ENCODE assay signal across 8 cellular contexts in the genomic region with DNA sequence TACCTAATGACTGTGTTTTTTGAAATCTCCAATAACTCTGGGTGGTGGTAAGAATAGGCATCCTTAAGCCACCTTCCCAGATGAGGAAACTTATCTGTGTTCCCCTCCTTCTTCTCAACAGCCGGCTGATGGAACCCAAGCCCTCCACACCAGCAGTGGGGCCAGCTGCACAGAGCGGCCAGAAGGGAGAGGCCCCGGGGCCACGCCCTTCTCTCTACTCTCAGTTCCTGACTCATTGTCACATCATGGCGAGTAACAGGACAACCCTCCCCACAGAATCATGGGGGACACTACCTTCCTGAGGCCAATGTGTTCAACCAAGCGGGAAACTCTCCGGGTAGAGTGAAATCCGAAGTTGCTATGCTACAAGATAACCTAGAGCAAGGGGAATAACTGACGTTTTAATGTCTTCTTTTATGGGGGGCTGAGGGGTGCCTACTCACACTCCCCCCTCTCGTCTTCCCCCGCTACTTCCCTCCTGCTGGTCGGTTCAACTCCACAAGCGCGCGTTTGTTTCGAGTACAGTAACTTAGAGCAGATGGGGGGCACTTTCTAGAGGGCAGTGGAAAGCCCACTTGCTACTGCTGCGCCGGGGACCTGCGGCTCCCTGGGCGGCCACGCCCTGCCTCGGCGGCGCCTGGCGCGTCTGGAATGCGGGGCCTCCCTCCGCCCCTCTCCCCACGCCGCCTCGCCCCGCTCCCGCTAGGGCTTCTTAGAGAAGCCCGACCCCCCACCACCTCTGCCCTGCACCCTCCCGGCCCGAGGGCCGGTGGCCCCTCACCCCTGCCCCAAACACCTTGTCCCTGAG. TPM values are rescaled to one million over a fixed set of nuclear protein-coding genes. Genes with fewer than 3 reads are reported as not detected.
DNase-seq lines count a peak whose midpoint lies in the region; ATAC-seq and TF ChIP-seq lines count a peak whose summit lies in the region.

No MANE protein-coding gene starts in this region.

- H3K36me3 ChIP-seq in SJSA1 = peaks cover 53% of the 10 kb centered on the region
- H3K36me3 ChIP-seq in gastrocnemius medialis = peaks cover 0 to 11% of the 10 kb centered on the region in 2 donors

- 1% methylated on average over 37 of the region's 37 CpGs for whole genome bisulfite sequencing in right cardiac atrium

- H3K4me3 Mint-ChIP-seq in activated naive CD8-positive, alpha-beta T cell treated with anti-CD3 and anti-CD28 coated beads, Interleukin-2, amount 10 ng/mL, durations not matched to agents 7 days and 5 days = peak overlapping the region; percentile 97

- H3K27me3 ChIP-seq in SJSA1 (replicated peaks) (no peaks in the 10 kb centered on the region), right cardiac atrium (ENCODE audit: control insufficient read depth, insufficient read depth) (no peaks in the 10 kb centered on the region), gastrocnemius medialis (no peaks in the 10 kb centered on the region)

- H3K27ac ChIP-seq in SJSA1 (peak overlapping the region; percentile 99), right cardiac atrium (ENCODE audit: low read length) (peak overlapping the region; percentile 96), gastrocnemius medialis (peak overlapping the region; percentile 94 to 99 (median 98))

- peaks cover 26% of the 10 kb centered on the region for H3K36me3 Mint-ChIP-seq in activated naive CD8-positive, alpha-beta T cell treated with anti-CD3 and anti-CD28 coated beads, Interleukin-2, amount 10 ng/mL, durations not matched to agents 7 days and 5 days

- TF ChIP-seq CTCF in gastrocnemius medialis (IDR thresholded peaks at IDR 0.05 in 4 of 5, conservative IDR thresholded peaks at IDR 0.05 in 1 of 5) = no peak

- ATAC-seq in GM19397 (IDR thresholded peaks at IDR 0.05; ENCODE audit: unreplicated experiment) (peak; percentile 58), HG03442 (IDR thresholded peaks at IDR 0.05; ENCODE audit: unreplicated experiment) (peak; percentile 68), right cardiac atrium (peak; percentile 67 to 74), gastrocnemius medialis (peak; percentile 70 to 73)
- peak; percentile 27 for ATAC-seq in activated naive CD8-positive, alpha-beta T cell treated with anti-CD3 and anti-CD28 coated beads, Interleukin-2, amount 10 ng/mL, durations not matched to agents 7 days and 5 days (ENCODE audit: low read depth)

- H3K27me3 Mint-ChIP-seq in activated naive CD8-positive, alpha-beta T cell treated with anti-CD3 and anti-CD28 coated beads, Interleukin-2, amount 10 ng/mL, durations not matched to agents 7 days and 5 days = peaks cover 3% of the 10 kb centered on the region

- peak overlapping the region; percentile 83 for H3K4me3 ChIP-seq in SJSA1
- H3K4me3 ChIP-seq in right cardiac atrium (ENCODE audit: low read length) = peak overlapping the region; percentile 90
- peak overlapping the region; percentile 89 to 95 (median 92) for H3K4me3 ChIP-seq in gastrocnemius medialis

- H3K4me1 Mint-ChIP-seq in activated naive CD8-positive, alpha-beta T cell treated with anti-CD3 and anti-CD28 coated beads, Interleukin-2, amount 10 ng/mL, durations not matched to agents 7 days and 5 days = peaks cover 32% of the 10 kb centered on the region

- POLR2A ChIA-PET in activated naive CD8-positive, alpha-beta T cell treated with anti-CD3 and anti-CD28 coated beads, Interleukin-2, amount 10 ng/mL, durations not matched to agents 7 days and 5 days (lab: Charles Lee) = interaction anchor here (1.0 to 2.6 kb wide), 9 partner anchors 12 to 708 kb away, joined by 3 to 46 read pairs (median 8); a partner anchor contains a TSS

- intact Hi-C loops in right cardiac atrium (cut with DNase I) = loop anchor here in 1 of 4 donors (5.0 kb wide), 1 partner anchor 35 kb away; no protein-coding TSS in a partner anchor
- intact Hi-C loops in gastrocnemius medialis (cut with DNase I; ENCODE audit: low total_unique reads) = loop anchor here (2.0 kb wide), 1 partner anchor 22 kb away; no protein-coding TSS in a partner anchor

- in situ Hi-C loops in Caki2 (cut with HindIII; ENCODE audit: low pct_unique_long_range_greater_than_20kb, low sequenced_read_pairs) (no loop called here), gastrocnemius medialis (cut with MboI; ENCODE audit: low sequenced_read_pairs in 4 of 4) (no loop called here)

- peak; percentile 84 for DNase-seq in Caki2 (ENCODE audit: low read depth)
- DNase-seq in SJSA1 (ENCODE audit: low read depth in 1 of 2, low spot score in 2 of 2) = peak; percentile 84 to 86
- peak; percentile 65 for DNase-seq in activated naive CD8-positive, alpha-beta T cell treated with anti-CD3 and anti-CD28 coated beads, Interleukin-2, amount 10 ng/mL, durations not matched to agents 7 days and 5 days
- DNase-seq in right cardiac atrium = peak; percentile 79 to 89 (median 85)
- DNase-seq in gastrocnemius medialis = peak; percentile 80 to 83
- no peak for DNase-seq in NCI-H774 (lab: John Stamatoyannopoulos, UW)

- peak overlapping the region; percentile 91 for H3K27ac Mint-ChIP-seq in activated naive CD8-positive, alpha-beta T cell treated with anti-CD3 and anti-CD28 coated beads, Interleukin-2, amount 10 ng/mL, durations not matched to agents 7 days and 5 days

- H3K9me3 ChIP-seq in SJSA1 (replicated peaks) (no peaks in the 10 kb centered on the region), right cardiac atrium (ENCODE audit: control insufficient read depth, low read length) (no peaks in the 10 kb centered on the region), gastrocnemius medialis (no peaks in the 10 kb centered on the region)

- peaks cover 76% of the 10 kb centered on the region for H3K4me1 ChIP-seq in SJSA1 (replicated peaks)
- peaks cover 13% of the 10 kb centered on the region for H3K4me1 ChIP-seq in right cardiac atrium (ENCODE audit: control insufficient read depth, insufficient read depth, low read length)
- peaks cover 50% of the 10 kb centered on the region in 2 donors for H3K4me1 ChIP-seq in gastrocnemius medialis

- TF ChIP-seq POLR2A in gastrocnemius medialis (IDR thresholded peaks at IDR 0.05) = peak; percentile 28 to 58

- H3K9me3 Mint-ChIP-seq in activated naive CD8-positive, alpha-beta T cell treated with anti-CD3 and anti-CD28 coated beads, Interleukin-2, amount 10 ng/mL, durations not matched to agents 7 days and 5 days = no peaks in the 10 kb centered on the region

RNA-seq across cellular contexts. Expression of a gene that starts 0.6 kb away (rescaled TPM):
- 3,725 and 3,998 TPM in 2 replicates for total RNA-seq in Caki2 (2014; rRNA removed; shearing (Covaris generic); ENCODE audit: low replicate concordance)
- 3,394 and 3,434 TPM in 2 replicates for total RNA-seq in SJSA1 (2014; rRNA removed; shearing (Covaris generic))
- 100 to 1,000 TPM; 230 to 242 TPM for total RNA-seq in activated naive CD8-positive, alpha-beta T cell treated with anti-CD3 and anti-CD28 coated beads, Interleukin-2, amount 10 ng/mL, durations not matched to agents 7 days and 5 days
- total RNA-seq in right cardiac atrium (100 to 1,000 TPM; 126 to 293 (median 224) TPM), gastrocnemius medialis (100 to 1,000 TPM; 266 to 386 (median 323) TPM)
- 240 TPM for polyA plus RNA-seq in right cardiac atrium
